Comparison of ENCODE assay signal across 16 cellular contexts in genomic region chr12:116372815-116373214, GRCh38.
DNase-seq lines count a peak whose midpoint lies in the region; ATAC-seq, FAIRE-seq and TF ChIP-seq lines count a peak whose summit lies in the region.
"Had no signal": no experiment of that assay in that cellular context is flagged by ENCODE, and none has a peak within 500 bp of the region (broad histone marks: within the 10 kb centered on the region; RNA-seq: fewer than 3 reads in every experiment).

No MANE protein-coding gene starts in this region.

- intact Hi-C loops in psoas muscle (cut with DNase I): no loop called here

- peaks cover 29% of the 10 kb centered on the region for H3K4me1 ChIP-seq in astrocyte (ENCODE audit: insufficient read depth, low read length)
- H3K4me1 ChIP-seq in psoas muscle: no peaks in the 10 kb centered on the region

- H3K4me3 Mint-ChIP-seq in astrocyte (ENCODE audit: unreplicated experiment) (no peak overlapping the region), progenitor cell of endocrine pancreas (ENCODE audit: low read depth) (no peak overlapping the region)
- H3K4me3 Mint-ChIP-seq: B cell; CD4-positive, alpha-beta memory T cell had no signal

- H2AFZ ChIP-seq in astrocyte (ENCODE audit: low read depth, low read length): peak overlapping the region; percentile 49

- H3K4me1 Mint-ChIP-seq in astrocyte (ENCODE audit: low read depth, unreplicated experiment) (peaks cover 19% of the 10 kb centered on the region), progenitor cell of endocrine pancreas (ENCODE audit: low read depth) (peaks cover 38% of the 10 kb centered on the region)
- H3K4me1 Mint-ChIP-seq: B cell had no signal

- H3K27me3 ChIP-seq in astrocyte (ENCODE audit: insufficient read depth, low read length) (no peaks in the 10 kb centered on the region), psoas muscle (ENCODE audit: insufficient read depth in 3 of 3, low read length in 2 of 3) (no peaks in the 10 kb centered on the region)

- H3K79me2 ChIP-seq in astrocyte (ENCODE audit: insufficient read depth, low read length): no peaks in the 10 kb centered on the region

- no peak for ATAC-seq in psoas muscle
- ATAC-seq in GM21576 (IDR thresholded peaks at IDR 0.05; ENCODE audit: unreplicated experiment): no peak

- H3K9me3 Mint-ChIP-seq in astrocyte (ENCODE audit: unreplicated experiment): peaks cover 7% of the 10 kb centered on the region
- H3K9me3 Mint-ChIP-seq in progenitor cell of endocrine pancreas (ENCODE audit: low read depth): peaks cover 4% of the 10 kb centered on the region

- H3K27ac ChIP-seq in SK-N-MC (0 out of 2 replicates have a peak overlapping the region, but pooled peaks have one; percentile 62), astrocyte (ENCODE audit: low read depth, low read length) (no peak overlapping the region), psoas muscle (no peak overlapping the region)

- no peak overlapping the region for H3K4me3 ChIP-seq in SK-N-MC
- no peak overlapping the region for H3K4me3 ChIP-seq in astrocyte (ENCODE audit: insufficient read depth, low read depth, low read length)
- no peak overlapping the region for H3K4me3 ChIP-seq in fibroblast of pulmonary artery (replicated peaks; ENCODE audit: low read depth, low read length)
- no peak overlapping the region for H3K4me3 ChIP-seq in psoas muscle

- FAIRE-seq in astrocyte (lab: Jason Lieb, UNC): no peak

- H3K9me3 ChIP-seq in SK-N-MC (ENCODE audit: low read depth, low read length) (no peaks in the 10 kb centered on the region), astrocyte (ENCODE audit: insufficient read depth, low read depth, low read length) (peaks cover 3% of the 10 kb centered on the region), psoas muscle (no peaks in the 10 kb centered on the region)

- H4K20me1 ChIP-seq in astrocyte (ENCODE audit: insufficient read depth, low read length): no peaks in the 10 kb centered on the region

- H3K27me3 Mint-ChIP-seq in astrocyte (ENCODE audit: low read depth, unreplicated experiment): no peaks in the 10 kb centered on the region
- H3K27me3 Mint-ChIP-seq in progenitor cell of endocrine pancreas: peaks cover 5% of the 10 kb centered on the region
- H3K27me3 Mint-ChIP-seq: B cell; CD4-positive, alpha-beta memory T cell had no signal

- peak overlapping the region; percentile 72 for H3K27ac Mint-ChIP-seq in astrocyte (ENCODE audit: unreplicated experiment)
- peak overlapping the region; percentile 35 for H3K27ac Mint-ChIP-seq in progenitor cell of endocrine pancreas
- H3K27ac Mint-ChIP-seq: B cell had no signal

- H3K9ac ChIP-seq in SK-N-MC (ENCODE audit: insufficient read length): no peak overlapping the region
- peak overlapping the region; percentile 12 for H3K9ac ChIP-seq in astrocyte (ENCODE audit: low read length)

- WGBS in psoas muscle, 3 donors: 80 to 92% (median 87%) methylated on average over 6 of the region's 6 CpGs

- H3K36me3 Mint-ChIP-seq in astrocyte (ENCODE audit: low read depth, unreplicated experiment): no peaks in the 10 kb centered on the region
- H3K36me3 Mint-ChIP-seq in progenitor cell of endocrine pancreas (ENCODE audit: insufficient read depth): peaks cover 2% of the 10 kb centered on the region
- H3K36me3 Mint-ChIP-seq: CD4-positive, alpha-beta memory T cell had no signal

- H3K36me3 ChIP-seq in SK-N-MC (ENCODE audit: insufficient read depth, low read length) (no peaks in the 10 kb centered on the region), astrocyte (ENCODE audit: insufficient read depth, low read length) (no peaks in the 10 kb centered on the region), psoas muscle (ENCODE audit: insufficient read depth in 1 of 2, low read depth in 1 of 2) (no peaks in the 10 kb centered on the region)

- TF ChIP-seq CTCF in astrocyte (IDR thresholded peaks at IDR 0.05; ENCODE audit: insufficient read depth, low read depth, low read length) (no peak), fibroblast of pulmonary artery (IDR thresholded peaks at IDR 0.05; ENCODE audit: low read length, missing control alignments) (no peak), progenitor cell of endocrine pancreas (IDR thresholded peaks at IDR 0.05; ENCODE audit: unreplicated experiment) (no peak), psoas muscle (IDR thresholded peaks at IDR 0.05) (no peak)

- DNase-seq in SK-N-MC (ENCODE audit: low read depth, low spot score): no peak
- DNase-seq in astrocyte (ENCODE audit: low read depth): peak; percentile 64
- DNase-seq in fibroblast of pulmonary artery (ENCODE audit: low read depth): peak; percentile 45
- no peak for DNase-seq in progenitor cell of endocrine pancreas (ENCODE audit: low spot score, unreplicated experiment)
- DNase-seq in activated gamma-delta T cell (lab: John Stamatoyannopoulos, UW): no peak
- DNase-seq in DMS53 (lab: John Stamatoyannopoulos, UW): no peak
- DNase-seq in psoas muscle: no peak
- DNase-seq: CD4-positive, alpha-beta memory T cell; DND-41; GF-D8; KG1; NCI-H1092; NCI-H1694 treated with DMSO at 0.1 percent for 48 hours; NCI-H69 had no signal

- H3K4me2 ChIP-seq in astrocyte (ENCODE audit: low read length): no peak overlapping the region

Comparison
In these comparisons a context has a peak if more than half of its experiments do, and no peak if none do; other contexts are left out.
1. DNase-seq: peak in astrocyte (single experiment) and fibroblast of pulmonary artery (single experiment); none in SK-N-MC (single experiment), progenitor cell of endocrine pancreas (single experiment), activated gamma-delta T cell (single experiment), DMS53 (single experiment) and psoas muscle (0 of 2).